8 cellular contexts compared by ENCODE assay signal in the genomic region with DNA sequence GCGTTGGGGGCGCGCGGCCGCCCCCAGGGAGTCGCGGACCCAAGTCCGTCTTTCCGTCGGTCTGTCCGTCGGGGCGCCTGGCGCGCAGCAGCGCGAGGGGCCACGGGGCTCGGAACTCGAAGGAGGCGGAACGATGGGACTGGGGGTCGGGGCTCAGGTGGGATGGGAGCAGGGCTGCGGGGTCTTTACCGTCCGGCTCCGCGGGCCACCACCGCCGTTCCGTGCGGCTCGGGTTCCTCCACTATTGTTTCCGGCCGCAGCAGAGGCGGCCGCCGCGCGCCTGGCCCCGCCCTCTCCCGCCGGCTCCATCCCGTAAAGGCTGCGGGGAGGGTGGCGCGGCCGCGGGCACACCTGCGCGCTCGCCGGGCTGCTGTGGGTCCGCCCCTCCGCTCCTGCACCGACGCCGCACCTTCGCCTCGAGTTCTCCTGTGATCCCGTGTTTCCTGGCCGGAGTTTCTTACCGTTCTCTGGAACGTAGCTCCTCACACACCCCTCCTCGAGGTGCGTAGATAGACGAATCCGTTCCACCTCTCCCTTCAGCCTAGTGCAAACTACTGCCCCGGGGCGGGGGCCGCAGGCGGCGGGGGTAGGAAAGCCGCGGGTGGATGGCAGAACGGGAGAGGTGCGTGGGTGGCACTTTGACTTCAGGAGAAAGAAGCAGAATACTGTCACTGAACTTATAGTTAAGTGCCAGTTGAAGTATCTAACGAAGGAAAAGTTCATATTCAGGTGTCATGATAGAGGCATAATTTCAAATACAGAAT. TPM values are rescaled to one million over a fixed set of nuclear protein-coding genes. Genes with fewer than 3 reads are reported as not detected.
DNase-seq lines count a peak whose midpoint lies in the region; ATAC-seq and TF ChIP-seq lines count a peak whose summit lies in the region.

Gene C21orf91 (minus strand): TSS at position 243 of the 764 bp plus-strand sequence. CDS start 1,038 bp downstream, outside the sequence.

- no peaks in the 10 kb centered on the region for H3K9me3 ChIP-seq in uterus

- peak within 1 kb of the TSS; percentile 93 to 94 for H3K27ac ChIP-seq in uterus

- H3K9me3 Mint-ChIP-seq in T-helper 1 cell treated with Interleukin-12 subunit alpha and Interleukin-12 subunit beta and Interleukin-4 antibody, amounts not matched to agents 30 μg/mL and 1 μg/mL, for 36 hours, result no peaks in the 10 kb centered on the region

- peak within 1 kb of the TSS; percentile 97 for H3K4me3 Mint-ChIP-seq in T-helper 1 cell treated with Interleukin-12 subunit alpha and Interleukin-12 subunit beta and Interleukin-4 antibody, amounts not matched to agents 30 μg/mL and 1 μg/mL, for 36 hours

- peak; percentile 90 for DNase-seq in GM13976 (ENCODE audit: low spot score)
- DNase-seq in NCI-H1417 treated with DMSO at 0.1 percent for 48 hours (lab: John Stamatoyannopoulos, UW), result peak; percentile 77
- DNase-seq in amniotic stem cell (lab: John Stamatoyannopoulos, UW), result peak; percentile 60
- peak; percentile 94 for DNase-seq in left ventricle myocardium superior
- DNase-seq in pulmonary artery endothelial cell (ENCODE audit: low read depth, low spot score), result peak; percentile 53
- peak; percentile 88 to 89 for DNase-seq in uterus

- H3K36me3 Mint-ChIP-seq in T-helper 1 cell treated with Interleukin-12 subunit alpha and Interleukin-12 subunit beta and Interleukin-4 antibody, amounts not matched to agents 30 μg/mL and 1 μg/mL, for 36 hours (ENCODE audit: low read depth), result peaks cover 29% of the 10 kb centered on the region

- ATAC-seq in HG02798 (IDR thresholded peaks at IDR 0.05; ENCODE audit: poor library complexity, unreplicated experiment) (peak; percentile 88), left ventricle myocardium superior (peak; percentile 98)

- H3K27me3 Mint-ChIP-seq in T-helper 1 cell treated with Interleukin-12 subunit alpha and Interleukin-12 subunit beta and Interleukin-4 antibody, amounts not matched to agents 30 μg/mL and 1 μg/mL, for 36 hours (ENCODE audit: low read depth), result no peaks in the 10 kb centered on the region

- in situ Hi-C loops in GM13976 (cut with MboI; ENCODE audit: low sequenced_read_pairs, unreplicated experiment), result no loop called here

- H3K4me1 ChIP-seq in uterus, result no peaks in the 10 kb centered on the region

- peak; percentile 93 to 96 for TF ChIP-seq POLR2A in uterus (IDR thresholded peaks at IDR 0.05)

- H3K4me1 Mint-ChIP-seq in T-helper 1 cell treated with Interleukin-12 subunit alpha and Interleukin-12 subunit beta and Interleukin-4 antibody, amounts not matched to agents 30 μg/mL and 1 μg/mL, for 36 hours (ENCODE audit: low read depth), result peaks cover 37% of the 10 kb centered on the region

- H3K36me3 ChIP-seq in uterus, result no peaks in the 10 kb centered on the region

- peak within 1 kb of the TSS; percentile 100 for H3K27ac Mint-ChIP-seq in T-helper 1 cell treated with Interleukin-12 subunit alpha and Interleukin-12 subunit beta and Interleukin-4 antibody, amounts not matched to agents 30 μg/mL and 1 μg/mL, for 36 hours

- H3K27me3 ChIP-seq in uterus, result no peaks in the 10 kb centered on the region

- TF ChIP-seq CTCF in GM13976 (IDR thresholded peaks at IDR 0.05; ENCODE audit: borderline replicate concordance, control extremely low read depth, extremely low read depth, insufficient read depth, missing control alignments) (no peak), uterus (IDR thresholded peaks at IDR 0.05) (no peak)

- H3K4me3 ChIP-seq in uterus, result peak within 1 kb of the TSS; percentile 70 to 96

- intact Hi-C loops in left ventricle myocardium superior (cut with micrococcal nuclease) (no loop called here), uterus (cut with DNase I; ENCODE audit: low total_unique reads) (no loop called here)

RNA-seq across cellular contexts. Expression of gene C21orf91, which starts in this region (rescaled TPM):
- total RNA-seq in left ventricle myocardium superior (6.7 TPM), pulmonary artery endothelial cell (4.7 and 8.1 TPM in 2 replicates), uterus (10 to 100 TPM; 21.5 to 68.4 (median 30.3) TPM)

Comparison
In these comparisons a context has a peak if more than half of its experiments do, and no peak if none do; other contexts are left out.
1. Peak in every context shown above with its lines: DNase-seq, ATAC-seq, H3K4me3 ChIP-seq and H3K27ac ChIP-seq.